In genomic region chr4:57426779-57427395, GRCh38 we compare ENCODE assay signal across 9 cellular contexts.
DNase-seq lines count a peak whose midpoint lies in the region; TF ChIP-seq lines count a peak whose summit lies in the region.
"Had no signal": no experiment of that assay in that cellular context is flagged by ENCODE, and none has a peak within 500 bp of the region (broad histone marks: within the 10 kb centered on the region; RNA-seq: fewer than 3 reads in every experiment).

No MANE protein-coding gene starts in this region.

- no peaks in the 10 kb centered on the region for H3K27me3 Mint-ChIP-seq in MCF 10A (ENCODE audit: insufficient read depth, unreplicated experiment)
- H3K27me3 Mint-ChIP-seq: central memory CD8-positive, alpha-beta T cell had no signal

- POLR2A ChIA-PET in OCI-LY7 (lab: Charles Lee): no interaction called here
- POLR2A ChIA-PET in MCF 10A (lab: Yijun Ruan, JAX): interaction anchor here (0.6 to 1.3 kb wide), 7 partner anchors 15 to 922 kb away, joined by 3 to 4 read pairs (median 3); no protein-coding TSS in a partner anchor

- no peaks in the 10 kb centered on the region for H3K79me2 ChIP-seq in OCI-LY7 (ENCODE audit: insufficient read depth, low read depth, low read length)

- no peak for TF ChIP-seq EP300 in suprapubic skin (IDR thresholded peaks at IDR 0.05)

- H3K9me2 ChIP-seq in OCI-LY7 (ENCODE audit: insufficient read depth, low read length): no peaks in the 10 kb centered on the region

- no peak for TF ChIP-seq POLR2A in suprapubic skin (IDR thresholded peaks at IDR 0.05)

- no peak overlapping the region for H3K27ac Mint-ChIP-seq in MCF 10A (ENCODE audit: low read depth, unreplicated experiment)

- H3K9me3 ChIP-seq in OCI-LY7 (ENCODE audit: low read length) (no peaks in the 10 kb centered on the region), suprapubic skin (no peaks in the 10 kb centered on the region)

- BruUV-seq in OCI-LY7 (replicated peaks; lab: Mats Ljungman, UMichigan) (no TSS peak), MCF 10A (replicated peaks; lab: Mats Ljungman, UMichigan) (no TSS peak)

- 6% methylated on average over 11 of the region's 11 CpGs for WGBS in suprapubic skin

- peaks cover 20% of the 10 kb centered on the region for H3K4me1 Mint-ChIP-seq in MCF 10A (ENCODE audit: insufficient read depth, unreplicated experiment)
- H3K4me1 Mint-ChIP-seq: central memory CD8-positive, alpha-beta T cell had no signal

- no peaks in the 10 kb centered on the region for H3K36me3 ChIP-seq in OCI-LY7 (ENCODE audit: insufficient read depth, low read length)
- H3K36me3 ChIP-seq in suprapubic skin: no peaks in the 10 kb centered on the region

- no peak overlapping the region for H3K4me3 Mint-ChIP-seq in MCF 10A (ENCODE audit: unreplicated experiment)
- H3K4me3 Mint-ChIP-seq: central memory CD8-positive, alpha-beta T cell had no signal

- H3K27me3 ChIP-seq in suprapubic skin: no peaks in the 10 kb centered on the region

- in situ Hi-C loops in G401 (cut with HindIII; ENCODE audit: low sequenced_read_pairs): no loop called here

- H3K4me3 ChIP-seq in OCI-LY7 (ENCODE audit: low read depth, low read length, poor library complexity, severe bottlenecking) (no peak overlapping the region), suprapubic skin (no peak overlapping the region)

- H3K27ac ChIP-seq in OCI-LY7 (ENCODE audit: low read depth, low read length, poor library complexity, severe bottlenecking) (no peak overlapping the region), suprapubic skin (no peak overlapping the region)

- H3K4me1 ChIP-seq in OCI-LY7 (ENCODE audit: insufficient read depth, low read length, poor library complexity, severe bottlenecking) (no peaks in the 10 kb centered on the region), suprapubic skin (peaks cover 6% of the 10 kb centered on the region)

- no peaks in the 10 kb centered on the region for H3K9me3 Mint-ChIP-seq in MCF 10A (ENCODE audit: unreplicated experiment)

- TF ChIP-seq CTCF in GM20000 (IDR thresholded peaks at IDR 0.05; ENCODE audit: extremely low read depth, missing control alignments) (peak; percentile 66), OCI-LY7 (conservative IDR thresholded peaks at IDR 0.05; ENCODE audit: low read length) (peak; percentile 82), MCF 10A (IDR thresholded peaks at IDR 0.05; ENCODE audit: unreplicated experiment) (peak; percentile 61), suprapubic skin (IDR thresholded peaks at IDR 0.05) (peak in 1 of 2 donors; percentile 64)

- no peaks in the 10 kb centered on the region for H4K20me1 ChIP-seq in OCI-LY7 (ENCODE audit: insufficient read depth, low read length)

- intact Hi-C loops in OCI-LY7 (cut with micrococcal nuclease; ENCODE audit: unreplicated experiment): loop anchor here (5.0 kb wide), 1 partner anchor 265 kb away; no protein-coding TSS in a partner anchor
- intact Hi-C loops in MCF 10A (cut with micrococcal nuclease): loop anchor here (5.0 kb wide), 1 partner anchor 390 kb away; no protein-coding TSS in a partner anchor

- no peak overlapping the region for H3K4me2 ChIP-seq in OCI-LY7 (ENCODE audit: low read length)

- H3K36me3 Mint-ChIP-seq in MCF 10A (ENCODE audit: insufficient read depth, unreplicated experiment): no peaks in the 10 kb centered on the region

- H2AFZ ChIP-seq in OCI-LY7 (ENCODE audit: low read length): no peak overlapping the region

- DNase-seq in G401 (ENCODE audit: low spot score) (peak; percentile 30), GM20000 (ENCODE audit: low spot score) (peak; percentile 58), HT1080 (ENCODE audit: low read depth) (peak; percentile 53), OCI-LY7 (ENCODE audit: low spot score) (peak; percentile 67), MCF 10A (ENCODE audit: unreplicated experiment) (peak; percentile 78), islet precursor cell (peak; percentile 83), suprapubic skin (ENCODE audit: low spot score in 2 of 2) (no peak)
- peak in 2 of 3 donors; percentile 3 to 20 for DNase-seq in stimulated activated CD4-positive, alpha-beta T cell treated with anti-CD3 and anti-CD28 coated beads, TNF-alpha, amount 100 ng/mL, for 48 hours (ENCODE audit: low read depth in 3 of 3)

- CTCF ChIA-PET in OCI-LY7 (lab: Charles Lee; ENCODE audit: unreplicated experiment): interaction anchor here (0.6 to 1.2 kb wide), 3 partner anchors 263 to 1969 kb away, joined by 3 to 5 read pairs (median 3); no protein-coding TSS in a partner anchor
- CTCF ChIA-PET in MCF 10A (lab: Yijun Ruan, JAX): interaction anchor here (0.5 to 9.0 kb wide), 48 partner anchors 8 to 1947 kb away, joined by 3 to 172 read pairs (median 3); no protein-coding TSS in a partner anchor

Comparison
In these comparisons a context has a peak if more than half of its experiments do, and no peak if none do; other contexts are left out.
1. DNase-seq: peak in G401 (single experiment), GM20000 (single experiment), HT1080 (single experiment), OCI-LY7 (single experiment), MCF 10A (single experiment), islet precursor cell (single experiment) and stimulated activated CD4-positive, alpha-beta T cell treated with anti-CD3 and anti-CD28 coated beads, TNF-alpha, amount 100 ng/mL, for 48 hours (2 of 3); none in suprapubic skin (0 of 2).